Comparison of ENCODE assay signal across 8 cellular contexts in the genomic region with DNA sequence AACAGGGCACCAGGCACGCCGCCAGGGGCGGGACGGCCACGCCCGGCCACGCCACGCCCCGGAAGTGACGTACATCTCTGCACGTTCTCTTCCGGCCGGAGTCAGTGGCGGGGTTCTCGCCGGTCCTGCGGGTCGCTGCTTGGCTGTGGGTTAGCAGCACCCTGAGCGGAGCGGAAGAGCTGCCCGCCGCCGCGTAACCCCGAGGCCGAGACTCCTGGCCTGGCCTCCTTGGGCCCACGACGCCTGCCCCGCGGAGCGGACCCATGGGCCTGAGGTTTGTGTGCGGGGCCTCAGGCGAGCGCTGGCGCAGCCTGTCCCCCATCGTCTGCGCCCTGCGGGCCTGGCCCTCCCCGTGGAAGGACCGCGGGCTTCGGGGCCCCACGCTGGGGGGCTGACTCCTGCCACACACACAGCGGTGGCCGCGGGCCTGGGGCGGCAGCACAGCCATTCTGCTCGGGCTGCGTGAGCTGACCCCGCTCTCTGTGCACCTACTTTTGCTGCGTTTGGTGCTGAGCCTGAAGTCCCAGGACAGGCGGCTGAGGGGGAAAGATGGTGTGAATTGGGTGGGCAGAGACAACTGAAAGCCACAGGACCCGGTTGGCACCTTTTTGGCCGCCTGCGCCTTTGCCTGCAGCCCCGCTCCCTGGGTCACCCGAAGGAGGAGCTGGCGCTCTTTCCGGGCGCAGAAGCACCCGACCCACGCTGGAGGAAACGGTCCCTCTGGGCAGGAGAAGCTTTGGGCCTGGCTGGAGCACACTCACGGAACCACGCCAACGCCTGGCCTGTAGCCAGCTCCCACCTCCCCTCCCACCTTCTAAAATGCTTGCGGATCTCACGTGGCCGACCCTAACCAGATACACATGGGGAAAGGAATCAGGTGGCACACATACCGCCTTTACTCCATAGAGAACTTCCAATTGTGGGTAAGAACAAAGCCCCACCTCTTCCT. TPM values are rescaled to one million over a fixed set of nuclear protein-coding genes. Genes with fewer than 3 reads are reported as not detected.
A peak's percentile ranks its signal among the peaks of the same experiment; 100 is the strongest.
DNase-seq lines count a peak whose midpoint lies in the region; ATAC-seq and TF ChIP-seq lines count a peak whose summit lies in the region.

No MANE protein-coding gene starts in this region.

- peak; percentile 79 for DNase-seq in Caki2 (ENCODE audit: low read depth)
- peak; percentile 80 for DNase-seq in KG1 (lab: John Stamatoyannopoulos, UW)
- peak; percentile 89 for DNase-seq in PC-3
- peak; percentile 98 for DNase-seq in activated T-cell treated with anti-CD3 and anti-CD28 coated beads, Interleukin-2, amount 50 U/mL, for 4 hours
- DNase-seq in esophagus muscularis mucosa (ENCODE audit: extremely low spot score): peak; percentile 98
- DNase-seq in stimulated activated CD8-positive, alpha-beta memory T cell treated with anti-CD3 and anti-CD28 coated beads, Interleukin-4, amount 100 ng/mL, for 48 hours: peak; percentile 99

- BruUV-seq in PC-3 (replicated peaks; lab: Mats Ljungman, UMichigan): no TSS peak

- in situ Hi-C loops in Caki2 (cut with HindIII; ENCODE audit: low pct_unique_long_range_greater_than_20kb, low sequenced_read_pairs): no loop called here

- no peak for TF ChIP-seq EP300 in esophagus muscularis mucosa (IDR thresholded peaks at IDR 0.05)

- peaks cover 23% of the 10 kb centered on the region for H3K79me2 ChIP-seq in PC-3 (ENCODE audit: low read length)

- peak overlapping the region; percentile 90 for H3K4me2 ChIP-seq in PC-3 (ENCODE audit: low read length)

- peak; percentile 91 for TF ChIP-seq POLR2A in esophagus muscularis mucosa (IDR thresholded peaks at IDR 0.05; ENCODE audit: low read depth)

- H4K20me1 ChIP-seq in PC-3 (ENCODE audit: low read length): peaks cover 2% of the 10 kb centered on the region; the same call in 1 of the 2 replicates

- H3K4me1 ChIP-seq in PC-3 (ENCODE audit: insufficient read depth, low read length) (peaks cover 36% of the 10 kb centered on the region), esophagus muscularis mucosa (peaks cover 55 to 64% (median 64%) of the 10 kb centered on the region in 4 donors), muscle layer of duodenum (ENCODE audit: control insufficient read depth in 1 of 2, insufficient read depth in 2 of 2, low read length in 2 of 2) (peaks cover 6 to 48% of the 10 kb centered on the region in 2 donors)

- peaks cover 5% of the 10 kb centered on the region for H3F3A ChIP-seq in PC-3 (ENCODE audit: low read length, unreplicated experiment)

- peak overlapping the region; percentile 90 for H3K4me3 Mint-ChIP-seq in activated T-cell treated with anti-CD3 and anti-CD28 coated beads, Interleukin-2, amount 50 U/mL, for 4 hours

- no peaks in the 10 kb centered on the region for H3K9me3 Mint-ChIP-seq in activated T-cell treated with anti-CD3 and anti-CD28 coated beads, Interleukin-2, amount 50 U/mL, for 4 hours

- peaks cover 28% of the 10 kb centered on the region for H3K36me3 Mint-ChIP-seq in activated T-cell treated with anti-CD3 and anti-CD28 coated beads, Interleukin-2, amount 50 U/mL, for 4 hours (ENCODE audit: insufficient read depth)

- no peaks in the 10 kb centered on the region for H3K9me3 ChIP-seq in PC-3 (ENCODE audit: low read length)
- H3K9me3 ChIP-seq in esophagus muscularis mucosa: no peaks in the 10 kb centered on the region
- no peaks in the 10 kb centered on the region for H3K9me3 ChIP-seq in muscle layer of duodenum (ENCODE audit: control insufficient read depth in 1 of 2, low read length in 2 of 2)

- H3K9ac ChIP-seq in PC-3 (ENCODE audit: low read length): peak overlapping the region; percentile 99

- POLR2A ChIA-PET in PC-3 (lab: Charles Lee; ENCODE audit: unreplicated experiment): interaction anchor here (0.6 kb wide), 2 partner anchors 117 to 747 kb away, joined by 3 read pairs; no protein-coding TSS in a partner anchor

- H3K9me2 ChIP-seq in PC-3 (replicated peaks; ENCODE audit: low read length): no peaks in the 10 kb centered on the region

- intact Hi-C loops in PC-3 (cut with micrococcal nuclease) (no loop called here), esophagus muscularis mucosa (cut with DNase I) (loop anchor here (2.0 to 10.0 kb wide), 2 partner anchors 92 to 170 kb away; partner anchors contain the start of gene ADD1)

- CTCF ChIA-PET in PC-3 (lab: Charles Lee): interaction anchor here (0.7 kb wide), 1 partner anchor 30 kb away, joined by 3 read pairs; no protein-coding TSS in a partner anchor

- no peaks in the 10 kb centered on the region for H3K27me3 Mint-ChIP-seq in activated T-cell treated with anti-CD3 and anti-CD28 coated beads, Interleukin-2, amount 50 U/mL, for 4 hours (ENCODE audit: low read depth)

- peak overlapping the region; percentile 9; the same call in 1 of the 2 replicates for H2AFZ ChIP-seq in PC-3 (ENCODE audit: low read length)

- WGBS in esophagus muscularis mucosa: 2% methylated on average over 5 of the region's 70 CpGs

- TF ChIP-seq CTCF in PC-3 (conservative IDR thresholded peaks at IDR 0.05; ENCODE audit: low read depth, low read length): no peak
- peak in 1 of 3 experiments; percentile 7 for TF ChIP-seq CTCF in esophagus muscularis mucosa (IDR thresholded peaks at IDR 0.05)

- H3K27ac ChIP-seq in PC-3 (ENCODE audit: low read length) (peak overlapping the region; percentile 92), esophagus muscularis mucosa (replicated peaks in 1 of 4) (peak overlapping the region; percentile 80 to 96 (median 94)), muscle layer of duodenum (ENCODE audit: low read length) (peak overlapping the region; percentile 80)

- H3K36me3 ChIP-seq in PC-3 (ENCODE audit: low read depth, low read length) (peaks cover 16% of the 10 kb centered on the region), esophagus muscularis mucosa (peaks cover 21 to 54% (median 47%) of the 10 kb centered on the region in 4 donors), muscle layer of duodenum (ENCODE audit: control insufficient read depth in 1 of 2, insufficient read depth in 2 of 2, low read length in 2 of 2) (peaks cover 14 to 39% of the 10 kb centered on the region in 2 donors)

- peaks cover 53% of the 10 kb centered on the region for H3K4me1 Mint-ChIP-seq in activated T-cell treated with anti-CD3 and anti-CD28 coated beads, Interleukin-2, amount 50 U/mL, for 4 hours (ENCODE audit: low read depth)

- peak overlapping the region; percentile 98 for H3K4me3 ChIP-seq in PC-3 (ENCODE audit: low read length)
- peak overlapping the region; percentile 82 to 97 (median 90) for H3K4me3 ChIP-seq in esophagus muscularis mucosa
- H3K4me3 ChIP-seq in muscle layer of duodenum (ENCODE audit: low read depth in 1 of 2, low read length in 2 of 2): peak overlapping the region; percentile 70 to 97

- ATAC-seq in GM21515 (IDR thresholded peaks at IDR 0.05; ENCODE audit: unreplicated experiment) (peak; percentile 40), PC-3 (peak; percentile 16)
- ATAC-seq in activated T-cell treated with anti-CD3 and anti-CD28 coated beads, Interleukin-2, amount 50 U/mL, for 4 hours: peak; percentile 57 to 62

- no peaks in the 10 kb centered on the region for H3K27me3 ChIP-seq in PC-3 (ENCODE audit: low read length)
- H3K27me3 ChIP-seq in esophagus muscularis mucosa: no peaks in the 10 kb centered on the region
- H3K27me3 ChIP-seq in muscle layer of duodenum (ENCODE audit: low read depth, low read length): no peaks in the 10 kb centered on the region

RNA-seq across cellular contexts. Expression of gene NOP14, which starts 28.1 kb away (rescaled TPM):
- 21.7 and 26.6 TPM in 2 replicates for total RNA-seq in Caki2 (2014; rRNA removed; shearing (Covaris generic); ENCODE audit: low replicate concordance)
- total RNA-seq in PC-3 (2014; rRNA removed) (26.0 and 30.9 TPM in 2 replicates), esophagus muscularis mucosa (10 to 100 TPM; 16.7 to 21.1 (median 18.8) TPM)
- 100 to 1,000 TPM; 165 to 187 (median 179) TPM for total RNA-seq in activated T-cell treated with anti-CD3 and anti-CD28 coated beads, Interleukin-2, amount 50 U/mL, for 4 hours

RNA-seq across cellular contexts. Expression of gene GRK4, which starts 28.3 kb away (rescaled TPM):
- total RNA-seq in Caki2 (2014; rRNA removed; shearing (Covaris generic); ENCODE audit: low replicate concordance): 0.38 and 1.3 TPM in 2 replicates
- total RNA-seq in PC-3 (2014; rRNA removed): 2.9 and 3.7 TPM in 2 replicates
- total RNA-seq in activated T-cell treated with anti-CD3 and anti-CD28 coated beads, Interleukin-2, amount 50 U/mL, for 4 hours: 1 to 10 TPM; 2.7 to 3.0 (median 2.9) TPM
- 1 to 10 TPM; 4.8 to 8.0 (median 6.4) TPM for total RNA-seq in esophagus muscularis mucosa

Comparison
In these comparisons a context has a peak if more than half of its experiments do, and no peak if none do; other contexts are left out.
1. Peak in every context shown above with its lines: DNase-seq, ATAC-seq, H3K4me3 ChIP-seq and H3K27ac ChIP-seq.